ENCODE assay signal across 17 cellular contexts in genomic region chr21:41987310-41987709, GRCh38. TPM values are rescaled to one million over a fixed set of nuclear protein-coding genes. Genes with fewer than 3 reads are reported as not detected.
DNase-seq lines count a peak whose midpoint lies in the region; ATAC-seq, FAIRE-seq and TF ChIP-seq lines count a peak whose summit lies in the region.
"Had no signal": no experiment of that assay in that cellular context is flagged by ENCODE, and none has a peak within 500 bp of the region (broad histone marks: within the 10 kb centered on the region; RNA-seq: fewer than 3 reads in every experiment).

No MANE protein-coding gene starts in this region.

- intact Hi-C loops in OCI-LY7 (cut with micrococcal nuclease; ENCODE audit: unreplicated experiment): no loop called here

- ATAC-seq in A549 (no peak), GM19328 (IDR thresholded peaks at IDR 0.05; ENCODE audit: unreplicated experiment) (no peak)
- ATAC-seq: HCT116 had no signal

- H3K4me2 ChIP-seq in A549 (no peak overlapping the region), H1 (ENCODE audit: insufficient read depth in 1 of 2, low read depth in 2 of 2, low read length in 2 of 2) (no peak overlapping the region), OCI-LY7 (ENCODE audit: low read length) (no peak overlapping the region)
- H3K4me2 ChIP-seq: BLaER1 treated with 17β-estradiol and CSF1 and Interleukin-3, amounts not matched to agents 10 nM and 100 nM had no signal

- no peak overlapping the region for H4K91ac ChIP-seq in H1 (replicated peaks; ENCODE audit: insufficient read length, low read length)

- H2AK5ac ChIP-seq in H1 (ENCODE audit: low read depth, low read length): no peak overlapping the region

- peaks cover 25% of the 10 kb centered on the region for H3K36me3 ChIP-seq in SK-N-MC (ENCODE audit: insufficient read depth, low read length)
- peaks cover 0 to 25% (median 7%) of the 10 kb centered on the region in 4 experiments; a peak in 5 of 8 replicates for H3K36me3 ChIP-seq in H1 (ENCODE audit: control insufficient read depth in 2 of 4, insufficient read depth in 4 of 4, low read length in 3 of 4)
- H3K36me3 ChIP-seq in OCI-LY7 (ENCODE audit: insufficient read depth, low read length): peaks cover 23% of the 10 kb centered on the region

- TF ChIP-seq CTCF in A549 (IDR thresholded peaks at IDR 0.05): no peak
- no peak for TF ChIP-seq CTCF in H1 (IDR thresholded peaks at IDR 0.05; ENCODE audit: control extremely low read depth in 1 of 3, insufficient read depth in 1 of 3, low read depth in 1 of 3, low read length in 3 of 3)
- TF ChIP-seq CTCF in OCI-LY7 (conservative IDR thresholded peaks at IDR 0.05; ENCODE audit: low read length): no peak

- no peak for TF ChIP-seq RAD21 in A549 (conservative IDR thresholded peaks at IDR 0.05 in 1 of 2, IDR thresholded peaks at IDR 0.05 in 1 of 2)
- TF ChIP-seq RAD21 in H1 (IDR thresholded peaks at IDR 0.05 in 1 of 2, conservative IDR thresholded peaks at IDR 0.05 in 1 of 2; ENCODE audit: low read depth in 2 of 2, low read length in 2 of 2): no peak

- no peak overlapping the region for H3K56ac ChIP-seq in H1 (replicated peaks; ENCODE audit: insufficient read length, low read depth, low read length)

- POLR2A ChIA-PET in A549 (lab: Yijun Ruan, JAX): no interaction called here
- POLR2A ChIA-PET in H1 (lab: Charles Lee; ENCODE audit: partially characterized antibody): no interaction called here
- POLR2A ChIA-PET in OCI-LY7 (lab: Charles Lee): no interaction called here

- CTCF ChIA-PET in A549 (lab: Yijun Ruan, JAX): no interaction called here
- CTCF ChIA-PET in H1 (lab: Charles Lee; ENCODE audit: partially characterized antibody): no interaction called here
- CTCF ChIA-PET in OCI-LY7 (lab: Charles Lee; ENCODE audit: unreplicated experiment): no interaction called here

- no peak overlapping the region for H4K8ac ChIP-seq in H1 (ENCODE audit: extremely low read depth, insufficient read depth, low read length)

- no peak overlapping the region for H3K23ac ChIP-seq in H1 (ENCODE audit: insufficient read length)

- FAIRE-seq in A549 (lab: Jason Lieb, UNC) (no peak), G401.6 (lab: Jason Lieb, UNC) (peak; percentile 63), H1 (lab: Jason Lieb, UNC) (no peak)
- FAIRE-seq: D721Med, GM12892 had no signal

- H3K79me2 ChIP-seq in H1 (ENCODE audit: control insufficient read depth in 1 of 2, insufficient read depth in 2 of 2, low read length in 2 of 2) (no peaks in the 10 kb centered on the region), OCI-LY7 (ENCODE audit: insufficient read depth, low read depth, low read length) (no peaks in the 10 kb centered on the region)

- H3K9ac ChIP-seq in SK-N-MC (ENCODE audit: insufficient read length): peak overlapping the region; percentile 30
- H3K9ac ChIP-seq in H1 (replicated peaks in 1 of 4; ENCODE audit: extremely low read depth in 1 of 4, low read depth in 3 of 4, low read length in 3 of 4): no peak overlapping the region
- H3K9ac ChIP-seq: BLaER1 treated with 17β-estradiol and CSF1 and Interleukin-3, amounts not matched to agents 10 nM and 100 nM; GM23248 had no signal

- TF ChIP-seq POLR2A in A549 (IDR thresholded peaks at IDR 0.05; ENCODE audit: low read length): no peak
- TF ChIP-seq POLR2A in H1 (IDR thresholded peaks at IDR 0.05; ENCODE audit: control extremely low read depth in 1 of 2, low read depth in 2 of 2, low read length in 2 of 2): no peak

- WGBS in A549 (ENCODE audit: missing lambda C conversion rate): 90% methylated on average over 3 of the region's 3 CpGs
- 91% methylated on average over 3 of the region's 3 CpGs; no CpG with 5 or more reads in 1 of the 2 experiments for WGBS in H1 (ENCODE audit: extremely low coverage in 1 of 2, insufficient coverage in 1 of 2, insufficient read length in 1 of 2, insufficient replicate concordance in 2 of 2, low coverage in 1 of 2, low lambda C conversion rate in 2 of 2, missing lambda C conversion rate in 1 of 2), 2 experiments

- no peak overlapping the region for H2AFZ ChIP-seq in H1 (ENCODE audit: low read length)
- H2AFZ ChIP-seq in OCI-LY7 (ENCODE audit: low read length): no peak overlapping the region
- H2AFZ ChIP-seq: GM23248 had no signal

- no peak overlapping the region for H2BK20ac ChIP-seq in H1 (ENCODE audit: low read length)

- no peak overlapping the region for H2BK120ac ChIP-seq in H1 (replicated peaks; ENCODE audit: low read depth, low read length)

- no peaks in the 10 kb centered on the region for H3K9me2 ChIP-seq in OCI-LY7 (ENCODE audit: insufficient read depth, low read length)

- H2BK15ac ChIP-seq in H1 (ENCODE audit: low read length): no peak overlapping the region

- H2BK5ac ChIP-seq in H1 (ENCODE audit: low read depth, low read length): no peak overlapping the region

- H3K9me3 ChIP-seq in A549 (no peaks in the 10 kb centered on the region), SK-N-MC (ENCODE audit: low read depth, low read length) (no peaks in the 10 kb centered on the region), H1 (ENCODE audit: insufficient read depth in 2 of 2, low read depth in 1 of 2, low read length in 1 of 2) (no peaks in the 10 kb centered on the region), OCI-LY7 (ENCODE audit: low read length) (peaks cover 9% of the 10 kb centered on the region)

- H3K79me1 ChIP-seq in H1 (ENCODE audit: low read depth, low read length): no peaks in the 10 kb centered on the region

- H4K20me1 ChIP-seq in H1 (replicated peaks in 1 of 2; ENCODE audit: control insufficient read depth in 1 of 2, insufficient read depth in 2 of 2, low read length in 2 of 2) (no peaks in the 10 kb centered on the region), OCI-LY7 (ENCODE audit: insufficient read depth, low read length) (no peaks in the 10 kb centered on the region)
- H4K20me1 ChIP-seq: BLaER1 treated with 17β-estradiol and CSF1 and Interleukin-3, amounts not matched to agents 10 nM and 100 nM had no signal

- DNase-seq in A549 (ENCODE audit: low read depth in 1 of 2, low spot score in 1 of 2) (no peak), SK-N-MC (ENCODE audit: low read depth, low spot score) (peak; percentile 6), H1 (ENCODE audit: low read depth in 1 of 2, low spot score in 2 of 2) (no peak), OCI-LY7 (ENCODE audit: low spot score) (no peak), NCI-H2107 (lab: John Stamatoyannopoulos, UW) (no peak)
- DNase-seq: CD4-positive, alpha-beta T cell; CD8-positive, alpha-beta memory T cell; DMS 273 treated with DMSO at 0.1 percent for 48 hours; DMS79 treated with DMSO at 0.1 percent for 48 hours; GM23248; H9 had no signal

- H3K27me3 ChIP-seq in H1 (replicated peaks in 1 of 4; ENCODE audit: control insufficient read depth in 3 of 4, extremely low read depth in 1 of 4, insufficient read depth in 3 of 4, low read length in 3 of 4): no peaks in the 10 kb centered on the region
- H3K27me3 ChIP-seq: BLaER1 treated with 17β-estradiol and CSF1 and Interleukin-3, amounts not matched to agents 10 nM and 100 nM had no signal

- no TSS peak for BruUV-seq in OCI-LY7 (replicated peaks; lab: Mats Ljungman, UMichigan)

- no peak overlapping the region for H3K4me3 ChIP-seq in A549
- peak overlapping the region; percentile 40 for H3K4me3 ChIP-seq in SK-N-MC
- H3K4me3 ChIP-seq in H1 (ENCODE audit: extremely low read depth in 1 of 4, insufficient read depth in 2 of 4, low read depth in 3 of 4, low read length in 4 of 4): no peak overlapping the region
- no peak overlapping the region for H3K4me3 ChIP-seq in OCI-LY7 (ENCODE audit: low read depth, low read length, poor library complexity, severe bottlenecking)
- H3K4me3 ChIP-seq: BLaER1 treated with 17β-estradiol and CSF1 and Interleukin-3, amounts not matched to agents 10 nM and 100 nM; GM23248 had no signal

- H3K23me2 ChIP-seq in H1 (ENCODE audit: low read depth, low read length): no peaks in the 10 kb centered on the region

- H3K4me1 ChIP-seq in A549: no peaks in the 10 kb centered on the region
- H3K4me1 ChIP-seq in H1 (replicated peaks in 1 of 4; ENCODE audit: control insufficient read depth in 3 of 4, insufficient read depth in 4 of 4, low read length in 3 of 4): no peaks in the 10 kb centered on the region
- no peaks in the 10 kb centered on the region for H3K4me1 ChIP-seq in OCI-LY7 (ENCODE audit: insufficient read depth, low read length, poor library complexity, severe bottlenecking)
- H3K4me1 ChIP-seq: BLaER1 treated with 17β-estradiol and CSF1 and Interleukin-3, amounts not matched to agents 10 nM and 100 nM had no signal

- TF ChIP-seq EP300 in A549 (IDR thresholded peaks at IDR 0.05) (no peak), H1 (IDR thresholded peaks at IDR 0.05; ENCODE audit: borderline replicate concordance in 1 of 2, low read depth in 2 of 2, low read length in 2 of 2) (no peak)

- H3K27ac ChIP-seq in A549 (no peak overlapping the region), SK-N-MC (peak overlapping the region; percentile 65), H1 (ENCODE audit: low read depth, low read length) (no peak overlapping the region), OCI-LY7 (ENCODE audit: low read depth, low read length, poor library complexity, severe bottlenecking) (no peak overlapping the region)
- H3K27ac ChIP-seq: BLaER1 treated with 17β-estradiol and CSF1 and Interleukin-3, amounts not matched to agents 10 nM and 100 nM; GM23248 had no signal

- H4K5ac ChIP-seq in H1 (ENCODE audit: insufficient read length, low read depth, low read length): no peak overlapping the region

- no peak overlapping the region for H3K18ac ChIP-seq in H1 (ENCODE audit: extremely low read depth, low read length)

- no peak overlapping the region for H2BK12ac ChIP-seq in H1 (ENCODE audit: low read depth, low read length)

- H3K14ac ChIP-seq in H1 (ENCODE audit: insufficient read length): no peak overlapping the region

- H3K4ac ChIP-seq in H1 (replicated peaks; ENCODE audit: insufficient read length, low read depth, low read length): no peak overlapping the region

RNA-seq across cellular contexts. Expression of gene ZBTB21, which starts 22.9 kb away (rescaled TPM):
- 12.4 and 13.1 TPM in 2 replicates for polyA plus RNA-seq in A549 (2011; rRNA removed)
- polyA plus RNA-seq in A549 (2012; cell fraction: cytosol; rRNA removed): 2.9 and 3.1 TPM in 2 replicates
- polyA plus RNA-seq in A549 (2012; cell fraction: nucleus; rRNA removed): 1.7 and 2.3 TPM in 2 replicates
- 5.4 to 5.7 TPM (median 5.4 TPM) in 3 replicates for polyA plus RNA-seq in A549 (2017; fragmentation: RNase III; extraction: RNeasy Plus Mini Kit Qiagen cat#74134 plus additional on column Dnase treatment)
- 24.2 and 30.9 TPM in 2 replicates for polyA minus RNA-seq in A549 (2011; rRNA and poly(A)+ RNA removed)
- total RNA-seq in H1 (2021; fragmentation: NEBNext Ultra II Directional; extraction: Animal tissue kit (Norgen Biotek cat#: 25700)): 16.2 and 17.8 TPM in 2 replicates
- polyA plus RNA-seq in H1 (2011; rRNA removed): 3.9 and 4.0 TPM in 2 replicates
- 3.8 TPM for polyA plus RNA-seq in H1 (2011; cell fraction: cytosol; rRNA removed)
- polyA plus RNA-seq in H1 (2011; cell fraction: nucleus; rRNA removed): 8.8 TPM
- polyA plus RNA-seq in H1 (2012, experiment 1 of 2): 5.4 to 8.5 TPM (median 6.6 TPM) in 4 replicates
- polyA plus RNA-seq in H1 (2012, experiment 2 of 2): 0.37 TPM
- polyA plus RNA-seq in H1 (2013, experiment 1 of 2): 7.4 TPM
- polyA plus RNA-seq in H1 (2013, experiment 2 of 2): 7.1 TPM
- 16.0 and 24.5 TPM in 2 replicates for polyA minus RNA-seq in H1 (2011; rRNA and poly(A)+ RNA removed)
- 12.4 TPM for polyA minus RNA-seq in H1 (2011; cell fraction: cytosol; rRNA and poly(A)+ RNA removed)
- 24.6 TPM for polyA minus RNA-seq in H1 (2011; cell fraction: nucleus; rRNA and poly(A)+ RNA removed)
- 10.0 and 12.4 TPM in 2 replicates for total RNA-seq in OCI-LY7 (2014; rRNA removed; shearing (Covaris generic))
- total RNA-seq in OCI-LY7 (2022): 19.6 and 22.6 TPM in 2 replicates

RNA-seq across cellular contexts. Expression of gene C2CD2, which starts 33.5 kb away (rescaled TPM):
- polyA plus RNA-seq in A549 (2011; rRNA removed) (13.5 and 17.4 TPM in 2 replicates), A549 (2017; fragmentation: RNase III; extraction: RNeasy Plus Mini Kit Qiagen cat#74134 plus additional on column Dnase treatment) (6.9 to 7.1 TPM (median 7.0 TPM) in 3 replicates), H1 (2011; rRNA removed) (10.4 and 10.7 TPM in 2 replicates)
- polyA plus RNA-seq in A549 (2012; cell fraction: cytosol; rRNA removed): 7.4 and 8.4 TPM in 2 replicates
- 11.6 and 13.8 TPM in 2 replicates for polyA plus RNA-seq in A549 (2012; cell fraction: nucleus; rRNA removed)
- polyA minus RNA-seq in A549 (2011; rRNA and poly(A)+ RNA removed): 39.0 and 49.5 TPM in 2 replicates
- total RNA-seq in H1 (2021; fragmentation: NEBNext Ultra II Directional; extraction: Animal tissue kit (Norgen Biotek cat#: 25700)): 12.4 and 13.0 TPM in 2 replicates
- polyA plus RNA-seq in H1 (2011; cell fraction: cytosol; rRNA removed): 11.0 TPM
- 13.4 TPM for polyA plus RNA-seq in H1 (2011; cell fraction: nucleus; rRNA removed)
- 9.3 to 12.8 TPM (median 10.8 TPM) in 4 replicates for polyA plus RNA-seq in H1 (2012, experiment 1 of 2)
- polyA plus RNA-seq in H1 (2012, experiment 2 of 2): 1.4 TPM
- 6.7 TPM for polyA plus RNA-seq in H1 (2013, experiment 1 of 2)
- polyA plus RNA-seq in H1 (2013, experiment 2 of 2): 7.0 TPM
- 47.7 and 67.1 TPM in 2 replicates for polyA minus RNA-seq in H1 (2011; rRNA and poly(A)+ RNA removed)
- polyA minus RNA-seq in H1 (2011; cell fraction: cytosol; rRNA and poly(A)+ RNA removed): 19.1 TPM
- 19.0 TPM for polyA minus RNA-seq in H1 (2011; cell fraction: nucleus; rRNA and poly(A)+ RNA removed)
- 3.4 and 4.5 TPM in 2 replicates for total RNA-seq in OCI-LY7 (2014; rRNA removed; shearing (Covaris generic))
- total RNA-seq in OCI-LY7 (2022): 5.9 and 8.9 TPM in 2 replicates

Comparison
In these comparisons a context has a peak if more than half of its experiments do, and no peak if none do; other contexts are left out.
1. Of the 18 proteins assayed by ChIP-seq in both H1 and A549: peak only in H1: none; only in A549: none; in both: MAFK; in neither: 17.